In genomic region chr5:96316017-96316416, GRCh38 we compare ENCODE assay signal across 13 cellular contexts.
"Had no signal": no experiment of that assay in that cellular context is flagged by ENCODE, and none has a peak within 500 bp of the region (broad histone marks: within the 10 kb centered on the region; RNA-seq: fewer than 3 reads in every experiment).

No MANE protein-coding gene starts in this region.

- DNase-seq: activated CD4-positive, alpha-beta T cell treated with anti-CD3 and anti-CD28 coated beads, Interleukin-2, amount 50 U/mL, for 4 hours; activated CD4-positive, CD25-positive, alpha-beta regulatory T cell treated with anti-CD3 and anti-CD28 coated beads, Interleukin-2, amount 50 U/mL, for 72 hours; activated naive CD4-positive, alpha-beta T cell treated with anti-CD3 and anti-CD28 coated beads for 36 hours; activated T-cell treated with anti-CD3 and anti-CD28 coated beads for 4 hours; dermis blood vessel endothelial cell; effector memory CD8-positive, alpha-beta T cell; left lung; naive thymus-derived CD4-positive, alpha-beta T cell; stimulated activated CD4-positive, alpha-beta T cell treated with anti-CD3 and anti-CD28 coated beads, Interleukin-2, amount 100 ng/mL, for 48 hours had no signal

- H3K4me1 ChIP-seq: gastroesophageal sphincter, left lung had no signal

- ATAC-seq: activated T-helper 17 cell treated with anti-CD3 and anti-CD28 coated beads, Interleukin-2, amount 50 U/mL, for 72 hours; effector memory CD8-positive, alpha-beta T cell; gastroesophageal sphincter; left lung; naive thymus-derived CD4-positive, alpha-beta T cell; stimulated activated memory B cell treated with anti-CD40 and anti-IgM and Interleukin-4, amounts not matched to agents 10 μg/mL and 1 μg/mL and 100 μg/mL, for 72 hours had no signal

- H3K27me3 ChIP-seq: gastroesophageal sphincter, left lung had no signal

- H3K36me3 ChIP-seq: gastroesophageal sphincter, left lung had no signal

- H3K27ac ChIP-seq: epithelial cell of prostate, gastroesophageal sphincter, left lung had no signal

- H3K4me3 ChIP-seq: gastroesophageal sphincter, left lung had no signal
